8 cellular contexts compared by ENCODE assay signal in the genomic region with DNA sequence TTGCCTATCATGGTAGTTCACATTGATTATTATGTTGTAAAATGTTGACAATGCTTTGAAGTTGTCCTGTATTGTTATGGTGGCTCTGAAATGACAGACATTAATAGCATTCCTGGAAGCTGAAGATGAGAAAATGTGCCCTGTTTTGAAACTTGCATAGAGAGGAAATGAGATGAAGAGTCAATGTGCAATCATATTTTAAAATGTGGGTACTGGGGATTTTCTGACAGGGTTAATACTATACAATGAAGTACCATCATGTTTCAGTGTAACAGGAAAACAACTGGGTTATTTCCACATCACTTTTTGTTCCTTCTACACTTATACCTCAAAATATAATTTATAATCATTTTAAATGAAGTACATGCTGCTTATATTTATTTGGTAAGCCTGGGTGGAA. TPM values are rescaled to one million over a fixed set of nuclear protein-coding genes. Genes with fewer than 3 reads are reported as not detected.
DNase-seq lines count a peak whose midpoint lies in the region; ATAC-seq, FAIRE-seq and TF ChIP-seq lines count a peak whose summit lies in the region.

No MANE protein-coding gene starts in this region.

- H3K9ac ChIP-seq in GM23248 (peak overlapping the region; percentile 88), smooth muscle cell (ENCODE audit: low read depth) (peak overlapping the region; percentile 93)

- no peaks in the 10 kb centered on the region for H3K9me3 Mint-ChIP-seq in activated T-helper 1 cell treated with anti-CD3 and anti-CD28 coated beads, Interleukin-12 subunit alpha, Interleukin-12 subunit beta, Interleukin-2, Interleukin-4 antibody, amounts not matched to agents 30 ng/mL and 10 ng/mL and 1 ng/mL, durations not matched to agents 14 hours and 24 hours and 36 hours

- TF ChIP-seq CTCF in foreskin keratinocyte (conservative IDR thresholded peaks at IDR 0.05) (no peak), smooth muscle cell (IDR thresholded peaks at IDR 0.05; ENCODE audit: borderline replicate concordance, insufficient read depth, poor library complexity, severe bottlenecking) (no peak)

- peaks cover 60% of the 10 kb centered on the region for H3F3A ChIP-seq in GM23248 (ENCODE audit: insufficient read depth)
- H3F3A ChIP-seq in smooth muscle cell (ENCODE audit: low read depth) = peaks cover 7% of the 10 kb centered on the region

- intact Hi-C loops in activated T-helper 1 cell treated with anti-CD3 and anti-CD28 coated beads, Interleukin-12 subunit alpha, Interleukin-12 subunit beta, Interleukin-2, Interleukin-4 antibody, amounts not matched to agents 30 ng/mL and 10 ng/mL and 1 ng/mL, durations not matched to agents 14 hours and 24 hours and 36 hours (cut with micrococcal nuclease) = loop anchor here (1.0 to 10.0 kb wide), 7 partner anchors 71 to 939 kb away; a partner anchor contains a TSS

- H3K4me1 Mint-ChIP-seq in activated T-helper 1 cell treated with anti-CD3 and anti-CD28 coated beads, Interleukin-12 subunit alpha, Interleukin-12 subunit beta, Interleukin-2, Interleukin-4 antibody, amounts not matched to agents 30 ng/mL and 10 ng/mL and 1 ng/mL, durations not matched to agents 14 hours and 24 hours and 36 hours (ENCODE audit: low read depth) = peaks cover 56% of the 10 kb centered on the region

- H3K9me3 ChIP-seq in GM23248 (ENCODE audit: low read depth) (no peaks in the 10 kb centered on the region), smooth muscle cell (replicated peaks; ENCODE audit: low read depth) (no peaks in the 10 kb centered on the region)

- peaks cover 3% of the 10 kb centered on the region for H3K27me3 Mint-ChIP-seq in activated T-helper 1 cell treated with anti-CD3 and anti-CD28 coated beads, Interleukin-12 subunit alpha, Interleukin-12 subunit beta, Interleukin-2, Interleukin-4 antibody, amounts not matched to agents 30 ng/mL and 10 ng/mL and 1 ng/mL, durations not matched to agents 14 hours and 24 hours and 36 hours (ENCODE audit: insufficient read depth)

- no peak for FAIRE-seq in GM19239 (lab: Jason Lieb, UNC)

- in situ Hi-C loops in GM23248 (cut with MboI) = loop anchor here (25.0 kb wide), 2 partner anchors 371 to 479 kb away; no protein-coding TSS in a partner anchor

- H3K4me1 ChIP-seq in GM23248 (ENCODE audit: insufficient read depth) = peaks cover 38% of the 10 kb centered on the region
- H3K4me1 ChIP-seq in foreskin keratinocyte = peaks cover 13% of the 10 kb centered on the region
- H3K4me1 ChIP-seq in smooth muscle cell (ENCODE audit: low read depth) = peaks cover 35% of the 10 kb centered on the region

- H3K4me2 ChIP-seq in GM23248 (ENCODE audit: unreplicated experiment) (peak overlapping the region; percentile 92), smooth muscle cell (peak overlapping the region; percentile 87)

- H4K20me1 ChIP-seq in GM23248 (ENCODE audit: insufficient read depth) (no peaks in the 10 kb centered on the region), smooth muscle cell (ENCODE audit: low read depth) (no peaks in the 10 kb centered on the region)

- H3K79me2 ChIP-seq in GM23248 (ENCODE audit: insufficient read depth) (peaks cover 90% of the 10 kb centered on the region), smooth muscle cell (ENCODE audit: low read depth) (peaks cover 87% of the 10 kb centered on the region)

- peak overlapping the region; percentile 87 for H3K27ac Mint-ChIP-seq in activated T-helper 1 cell treated with anti-CD3 and anti-CD28 coated beads, Interleukin-12 subunit alpha, Interleukin-12 subunit beta, Interleukin-2, Interleukin-4 antibody, amounts not matched to agents 30 ng/mL and 10 ng/mL and 1 ng/mL, durations not matched to agents 14 hours and 24 hours and 36 hours

- H3K36me3 ChIP-seq in GM23248 (ENCODE audit: low read depth) (no peaks in the 10 kb centered on the region), smooth muscle cell (ENCODE audit: low read depth) (no peaks in the 10 kb centered on the region)

- H3K9me2 ChIP-seq in GM23248 (ENCODE audit: insufficient read depth) = no peaks in the 10 kb centered on the region

- 0 out of 2 replicates have a peak overlapping the region, but pooled peaks have one; percentile 44 for H2AFZ ChIP-seq in GM23248
- H2AFZ ChIP-seq in smooth muscle cell (ENCODE audit: low read depth) = peak overlapping the region; percentile 92

- H3K27me3 ChIP-seq in GM23248 (replicated peaks; ENCODE audit: insufficient read depth) = no peaks in the 10 kb centered on the region
- H3K27me3 ChIP-seq in foreskin keratinocyte = no peaks in the 10 kb centered on the region
- H3K27me3 ChIP-seq in smooth muscle cell (ENCODE audit: low read depth) = no peaks in the 10 kb centered on the region

- H3K27ac ChIP-seq in GM23248 (peak overlapping the region; percentile 88), foreskin keratinocyte (peak overlapping the region; percentile 77), smooth muscle cell (ENCODE audit: low read depth) (peak overlapping the region; percentile 94)

- H3K4me3 Mint-ChIP-seq in activated T-helper 1 cell treated with anti-CD3 and anti-CD28 coated beads, Interleukin-12 subunit alpha, Interleukin-12 subunit beta, Interleukin-2, Interleukin-4 antibody, amounts not matched to agents 30 ng/mL and 10 ng/mL and 1 ng/mL, durations not matched to agents 14 hours and 24 hours and 36 hours = peak overlapping the region; percentile 87

- no peaks in the 10 kb centered on the region for H3K36me3 Mint-ChIP-seq in activated T-helper 1 cell treated with anti-CD3 and anti-CD28 coated beads, Interleukin-12 subunit alpha, Interleukin-12 subunit beta, Interleukin-2, Interleukin-4 antibody, amounts not matched to agents 30 ng/mL and 10 ng/mL and 1 ng/mL, durations not matched to agents 14 hours and 24 hours and 36 hours (ENCODE audit: low read depth)

- DNase-seq in GM23248 (no peak), foreskin keratinocyte (no peak), smooth muscle cell (lab: John Stamatoyannopoulos, UW; ENCODE audit: unreplicated experiment) (no peak), NCI-H1105 treated with DMSO at 0.1 percent for 48 hours (lab: John Stamatoyannopoulos, UW) (no peak), ureter (ENCODE audit: low spot score) (no peak), GM19239 (ENCODE audit: insufficient read length, low spot score) (no peak), NCI-H1048 (lab: John Stamatoyannopoulos, UW) (no peak)
- no peak for DNase-seq in activated T-helper 1 cell treated with anti-CD3 and anti-CD28 coated beads, Interleukin-12 subunit alpha, Interleukin-12 subunit beta, Interleukin-2, Interleukin-4 antibody, amounts not matched to agents 30 ng/mL and 10 ng/mL and 1 ng/mL, durations not matched to agents 14 hours and 24 hours and 36 hours (ENCODE audit: low spot score)

- ATAC-seq in foreskin keratinocyte = no peak

- peak overlapping the region; percentile 87 for H3K4me3 ChIP-seq in GM23248
- H3K4me3 ChIP-seq in smooth muscle cell = peak overlapping the region; percentile 69

RNA-seq across cellular contexts. Expression of a gene that starts 2.9 kb away (rescaled TPM):
- 40.0 and 45.7 TPM in 2 replicates for total RNA-seq in GM23248 (2014; rRNA removed; shearing (Covaris generic))
- polyA plus RNA-seq in GM23248 (2016; fragmentation: Nextera tagmentation; extraction: Ambion mirVana) (85.5 and 94.3 TPM in 2 replicates), foreskin keratinocyte (1.8 and 3.0 TPM in 2 replicates), smooth muscle cell (40.9 and 42.9 TPM in 2 replicates)
- total RNA-seq in activated T-helper 1 cell treated with anti-CD3 and anti-CD28 coated beads, Interleukin-12 subunit alpha, Interleukin-12 subunit beta, Interleukin-2, Interleukin-4 antibody, amounts not matched to agents 30 ng/mL and 10 ng/mL and 1 ng/mL, durations not matched to agents 14 hours and 24 hours and 36 hours = 3.4 and 3.7 TPM in 2 replicates
- total RNA-seq in foreskin keratinocyte (9.6 and 11.1 TPM in 2 replicates), smooth muscle cell (50.6 and 53.8 TPM in 2 replicates), ureter (79.3 TPM)
